In genomic region chr16:67935096-67935401, GRCh38 we compare ENCODE assay signal across 1 cellular context.
TF ChIP-seq lines count a peak whose summit lies in the region.

No MANE protein-coding gene starts in this region.

TF ChIP-seq in HepG2, 621 proteins besides CTCF, POLR2A, EP300 and RAD21 (continued from another document):
- TF ChIP-seq PRDM10 (CRISPR knock-in tag; IDR thresholded peaks at IDR 0.05; ENCODE audit: low read depth) = no peak
- TF ChIP-seq ZNF816 (CRISPR knock-in tag; IDR thresholded peaks at IDR 0.05; ENCODE audit: borderline replicate concordance) = no peak
- TF ChIP-seq ZBTB39 (CRISPR knock-in tag; IDR thresholded peaks at IDR 0.05) = peak; percentile 63; the same call in 1 of the 2 replicates
- TF ChIP-seq ZFP37 (CRISPR knock-in tag; IDR thresholded peaks at IDR 0.05; ENCODE audit: borderline replicate concordance) = no peak
- no peak for TF ChIP-seq SIN3B (IDR thresholded peaks at IDR 0.05; ENCODE audit: low read length)
- peak; percentile 19; the same call in 1 of the 2 replicates for TF ChIP-seq ZNF121 (CRISPR knock-in tag; IDR thresholded peaks at IDR 0.05)
- no peak for TF ChIP-seq ZSCAN29 (CRISPR knock-in tag; conservative IDR thresholded peaks at IDR 0.05)
- TF ChIP-seq KAT7 (CRISPR knock-in tag; IDR thresholded peaks at IDR 0.05; ENCODE audit: borderline replicate concordance) = no peak
- TF ChIP-seq XRCC5 (optimal IDR thresholded peaks at IDR 0.05; ENCODE audit: low read length) = no peak
- TF ChIP-seq ZNF709 (CRISPR knock-in tag; IDR thresholded peaks at IDR 0.05) = no peak
- no peak for TF ChIP-seq HNF4G (IDR thresholded peaks at IDR 0.05; ENCODE audit: borderline replicate concordance, low read depth, low read length)
- TF ChIP-seq HNF4G (CRISPR knock-in tag; IDR thresholded peaks at IDR 0.05; ENCODE audit: borderline replicate concordance, low read depth) = no peak
- TF ChIP-seq WIZ (CRISPR knock-in tag; IDR thresholded peaks at IDR 0.05) = no peak
- no peak for TF ChIP-seq ZNF207 (IDR thresholded peaks at IDR 0.05; ENCODE audit: borderline replicate concordance)
- no peak for TF ChIP-seq ZNF800 (CRISPR knock-in tag; IDR thresholded peaks at IDR 0.05)
- no peak for TF ChIP-seq GTF2F1 (IDR thresholded peaks at IDR 0.05; ENCODE audit: low read length)
- TF ChIP-seq ELF3 (CRISPR knock-in tag; IDR thresholded peaks at IDR 0.05) = no peak
- peak; percentile 74 for TF ChIP-seq ZNF18 (CRISPR knock-in tag; IDR thresholded peaks at IDR 0.05; ENCODE audit: insufficient replicate concordance)
- TF ChIP-seq PBX3 (CRISPR knock-in tag; IDR thresholded peaks at IDR 0.05; ENCODE audit: borderline replicate concordance) = no peak
- no peak for TF ChIP-seq CCDC6 (CRISPR knock-in tag; IDR thresholded peaks at IDR 0.05)
- no peak for TF ChIP-seq SNAPC5 (CRISPR knock-in tag; IDR thresholded peaks at IDR 0.05; ENCODE audit: borderline replicate concordance)
- TF ChIP-seq MBD4 (IDR thresholded peaks at IDR 0.05; ENCODE audit: borderline replicate concordance, low read length) = no peak
- TF ChIP-seq ZFY (CRISPR knock-in tag; IDR thresholded peaks at IDR 0.05) = no peak
- no peak for TF ChIP-seq DNMT3B (CRISPR knock-in tag; conservative IDR thresholded peaks at IDR 0.05)
- no peak for TF ChIP-seq ZNF614 (CRISPR knock-in tag; IDR thresholded peaks at IDR 0.05; ENCODE audit: borderline replicate concordance)
- no peak for TF ChIP-seq ELF1 (CRISPR knock-in tag; IDR thresholded peaks at IDR 0.05)
- TF ChIP-seq PRPF4 (IDR thresholded peaks at IDR 0.05; ENCODE audit: low read depth, low read length, poor library complexity, severe bottlenecking) = no peak
- no peak for TF ChIP-seq ZNF580 (CRISPR knock-in tag; IDR thresholded peaks at IDR 0.05; ENCODE audit: borderline replicate concordance, low read depth)
- TF ChIP-seq ZNF549 (CRISPR knock-in tag; IDR thresholded peaks at IDR 0.05) = no peak
- TF ChIP-seq EED (CRISPR knock-in tag; IDR thresholded peaks at IDR 0.05) = 0 out of 2 replicates have a peak, but pooled peaks have one; percentile 50
- TF ChIP-seq NR2F6 (IDR thresholded peaks at IDR 0.05) = no peak
- TF ChIP-seq NR2F6 (CRISPR knock-in tag; IDR thresholded peaks at IDR 0.05) = no peak
- no peak for TF ChIP-seq ZNF333 (CRISPR knock-in tag; IDR thresholded peaks at IDR 0.05; ENCODE audit: borderline replicate concordance)
- no peak for TF ChIP-seq ZNF619 (CRISPR knock-in tag; IDR thresholded peaks at IDR 0.05)
- 0 out of 2 replicates have a peak, but pooled peaks have one; percentile 50 for TF ChIP-seq NRL (CRISPR knock-in tag; IDR thresholded peaks at IDR 0.05; ENCODE audit: borderline replicate concordance)
